35 cellular contexts compared by ENCODE assay signal in genomic region chr5:170446365-170446764, GRCh38. TPM values are rescaled to one million over a fixed set of nuclear protein-coding genes. Genes with fewer than 3 reads are reported as not detected.
"Had no signal": no experiment of that assay in that cellular context is flagged by ENCODE, and none has a peak within 500 bp of the region (broad histone marks: within the 10 kb centered on the region; RNA-seq: fewer than 3 reads in every experiment).

No MANE protein-coding gene starts in this region.

- H3K9me3 ChIP-seq: adrenal gland, ascending aorta had no signal

- DNase-seq: activated effector memory CD4-positive, alpha-beta T cell treated with anti-CD3 and anti-CD28 coated beads, Interleukin-2, amount 50 U/mL, for 16 hours; activated effector memory CD4-positive, alpha-beta T cell treated with Interleukin-2 at 50 U/mL for 16 hours; activated gamma-delta T cell; activated gamma-delta T cell treated with Interleukin-2 at 50 U/mL for 16 hours; activated naive CD4-positive, alpha-beta T cell; activated naive CD4-positive, alpha-beta T cell treated with anti-CD3 and anti-CD28 coated beads for 36 hours; activated naive CD4-positive, alpha-beta T cell treated with anti-CD3 and anti-CD28 coated beads, Interleukin-2, amount 10 ng/mL, durations not matched to agents 7 days and 5 days; activated naive CD4-positive, alpha-beta T cell treated with anti-CD3 and anti-CD28 coated beads, Interleukin-2, amount 50 U/mL, for 16 hours; activated naive CD4-positive, alpha-beta T cell treated with Interleukin-2 at 50 U/mL for 16 hours; activated naive CD8-positive, alpha-beta T cell treated with anti-CD3 and anti-CD28 coated beads for 36 hours; activated naive CD8-positive, alpha-beta T cell treated with anti-CD3 and anti-CD28 coated beads, Interleukin-2, amount 10 ng/mL, durations not matched to agents 7 days and 5 days; activated naive CD8-positive, alpha-beta T cell treated with anti-CD3 and anti-CD28 coated beads, Interleukin-2, amount 50 U/mL, for 24 hours; activated T-cell treated with anti-CD3 and anti-CD28 coated beads for 4 hours; activated T-cell treated with anti-CD3 and anti-CD28 coated beads, Interleukin-2, amount 50 U/mL, for 1 hour; activated T-cell treated with anti-CD3 and anti-CD28 coated beads, Interleukin-2, amount 50 U/mL, for 24 hours; activated T-cell treated with anti-CD3 and anti-CD28 coated beads, Interleukin-2, amount 50 U/mL, for 4 hours; activated T-cell treated with anti-CD3 and anti-CD28 coated beads, Interleukin-2, amount 50 U/mL, for 48 hours; activated T-cell treated with anti-CD3 and anti-CD28 coated beads, Interleukin-2, amount 50 U/mL, for 72 hours; adrenal gland; amniotic stem cell; amygdala; anterior cingulate cortex; aorta; body of pancreas; brain microvascular endothelial cell; caudate nucleus; cerebellar nuclear complex had no signal

- H3K4me3 ChIP-seq: adrenal gland, ascending aorta, body of pancreas, breast epithelium, cardiac muscle cell had no signal

- ATAC-seq: activated naive CD4-positive, alpha-beta T cell treated with anti-CD3 and anti-CD28 coated beads, Interleukin-2, amount 50 U/mL, for 72 hours; activated naive CD8-positive, alpha-beta T cell treated with anti-CD3 and anti-CD28 coated beads, Interleukin-2, amount 50 U/mL, for 24 hours; activated T-cell treated with anti-CD3 and anti-CD28 coated beads, Interleukin-2, amount 50 U/mL, for 4 hours; activated T-cell treated with anti-CD3 and anti-CD28 coated beads, Interleukin-2, amount 50 U/mL, for 72 hours; activated T-helper 17 cell treated with anti-CD3 and anti-CD28 coated beads, Interleukin-2, amount 50 U/mL, for 72 hours; body of pancreas had no signal

- H3K27me3 ChIP-seq: adrenal gland, ascending aorta, body of pancreas, brain microvascular endothelial cell, breast epithelium, cardiac muscle cell had no signal

- H3K36me3 ChIP-seq: adrenal gland, ascending aorta, brain microvascular endothelial cell, breast epithelium, cardiac muscle cell had no signal

- H3K27ac ChIP-seq: adrenal gland, ascending aorta, body of pancreas, brain microvascular endothelial cell, breast epithelium, cardiac muscle cell had no signal

- H3K4me1 ChIP-seq: adrenal gland, ascending aorta, body of pancreas, breast epithelium had no signal

RNA-seq across cellular contexts. Expression of gene KCNMB1, which starts 57.2 kb away (rescaled TPM):
- total RNA-seq: activated naive CD4-positive, alpha-beta T cell treated with anti-CD3 and anti-CD28 coated beads, Interleukin-2, amount 50 U/mL, for 72 hours; activated naive CD8-positive, alpha-beta T cell treated with anti-CD3 and anti-CD28 coated beads for 36 hours; activated naive CD8-positive, alpha-beta T cell treated with anti-CD3 and anti-CD28 coated beads, Interleukin-2, amount 10 ng/mL, durations not matched to agents 7 days and 5 days; activated T-cell treated with anti-CD3 and anti-CD28 coated beads, Interleukin-2, amount 50 U/mL, for 72 hours; activated T-helper 17 cell treated with anti-CD3 and anti-CD28 coated beads, Interleukin-2, amount 50 U/mL, for 72 hours; activated T-helper 2 cell treated with anti-CD3 and anti-CD28 coated beads, Interferon-gamma antibody, Interleukin-2, Interleukin-4, amounts not matched to agents 10 μg/mL and 5 μg/mL and 100 μg/mL, durations not matched to agents 14 hours and 24 hours and 36 hours; bronchial epithelial cell had no signal

RNA-seq across cellular contexts. Expression of gene KCNIP1, which starts 57.5 kb away (rescaled TPM):
- total RNA-seq: activated naive CD4-positive, alpha-beta T cell treated with anti-CD3 and anti-CD28 coated beads for 36 hours; activated naive CD4-positive, alpha-beta T cell treated with anti-CD3 and anti-CD28 coated beads, Interleukin-2, amount 50 U/mL, for 72 hours; activated naive CD8-positive, alpha-beta T cell treated with anti-CD3 and anti-CD28 coated beads for 36 hours; activated naive CD8-positive, alpha-beta T cell treated with anti-CD3 and anti-CD28 coated beads, Interleukin-2, amount 10 ng/mL, durations not matched to agents 7 days and 5 days; activated T-cell treated with anti-CD3 and anti-CD28 coated beads, Interleukin-2, amount 50 U/mL, for 4 hours; activated T-cell treated with anti-CD3 and anti-CD28 coated beads, Interleukin-2, amount 50 U/mL, for 72 hours; activated T-helper 1 cell treated with anti-CD3 and anti-CD28 coated beads, Interleukin-12 subunit alpha, Interleukin-12 subunit beta, Interleukin-2, Interleukin-4 antibody, amounts not matched to agents 30 ng/mL and 10 ng/mL and 1 ng/mL, durations not matched to agents 14 hours and 24 hours and 36 hours; activated T-helper 17 cell treated with anti-CD3 and anti-CD28 coated beads, Interleukin-2, amount 50 U/mL, for 72 hours; activated T-helper 2 cell treated with anti-CD3 and anti-CD28 coated beads, Interferon-gamma antibody, Interleukin-2, Interleukin-4, amounts not matched to agents 10 μg/mL and 5 μg/mL and 100 μg/mL, durations not matched to agents 14 hours and 24 hours and 36 hours; ascending aorta had no signal
- polyA plus RNA-seq: aorta, cardiac muscle cell had no signal
